ENCODE assay signal across 7 cellular contexts in the genomic region with DNA sequence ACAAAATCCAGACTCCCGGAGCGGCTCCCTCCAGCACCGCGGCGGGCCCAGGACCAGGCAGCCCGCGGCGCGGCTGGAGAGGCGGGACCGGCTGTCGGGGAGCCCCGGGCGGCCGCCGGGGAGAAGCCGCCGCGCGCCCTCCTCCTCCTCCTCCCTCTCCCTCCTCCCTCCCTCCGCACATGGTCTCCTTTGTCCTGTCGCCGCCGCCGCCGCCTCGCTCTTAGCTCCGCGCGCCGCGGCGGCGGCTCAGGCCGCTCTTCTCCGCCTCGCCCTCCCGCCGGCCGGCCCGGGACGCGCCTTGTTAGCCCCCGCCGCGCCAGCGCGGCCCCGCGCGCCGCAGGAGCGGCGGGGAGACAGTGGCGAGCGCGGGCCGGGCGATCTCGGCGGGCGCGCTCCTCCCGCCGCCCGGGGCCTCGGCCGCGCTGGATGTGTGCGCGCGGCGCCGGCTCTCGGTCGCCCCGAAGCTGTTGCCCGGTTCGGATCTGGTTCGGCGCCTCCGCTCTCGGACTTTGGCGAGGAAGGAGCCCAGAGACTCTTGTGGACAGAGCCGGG.
DNase-seq lines count a peak whose midpoint lies in the region; ATAC-seq and TF ChIP-seq lines count a peak whose summit lies in the region.

No MANE protein-coding gene starts in this region.

- no peak for TF ChIP-seq CTCF in GM12865 (IDR thresholded peaks at IDR 0.05; ENCODE audit: insufficient read depth, low read depth, low read length, missing control alignments)

- peaks cover 0 to 5% of the 10 kb centered on the region in 2 donors for H3K36me3 Mint-ChIP-seq in activated naive CD4-positive, alpha-beta T cell treated with anti-CD3 and anti-CD28 coated beads, Interleukin-2, amount 50 U/mL, for 72 hours

- intact Hi-C loops in left ventricle myocardium superior (cut with micrococcal nuclease), result no loop called here

- H3K9me3 Mint-ChIP-seq in activated naive CD4-positive, alpha-beta T cell treated with anti-CD3 and anti-CD28 coated beads, Interleukin-2, amount 50 U/mL, for 72 hours, result no peaks in the 10 kb centered on the region

- ATAC-seq in GM21529 (IDR thresholded peaks at IDR 0.05; ENCODE audit: unreplicated experiment) (peak; percentile 44), left ventricle myocardium superior (peak; percentile 48)
- ATAC-seq in activated naive CD4-positive, alpha-beta T cell treated with anti-CD3 and anti-CD28 coated beads, Interleukin-2, amount 50 U/mL, for 72 hours, result peak; percentile 46 to 65

- H3K27ac Mint-ChIP-seq in activated naive CD4-positive, alpha-beta T cell treated with anti-CD3 and anti-CD28 coated beads, Interleukin-2, amount 50 U/mL, for 72 hours, result no peak overlapping the region

- H3K4me3 ChIP-seq in GM12865 (ENCODE audit: low read depth, low read length), result peak overlapping the region; percentile 99

- DNase-seq in GM12865 (ENCODE audit: low read depth) (peak; percentile 69), LHCN-M2 (ENCODE audit: low read depth) (peak; percentile 49), left ventricle myocardium superior (peak; percentile 61), pons (ENCODE audit: low spot score) (peak; percentile 29), ecto neural progenitor cell (ENCODE audit: low spot score) (no peak)
- DNase-seq in activated naive CD4-positive, alpha-beta T cell treated with anti-CD3 and anti-CD28 coated beads, Interleukin-2, amount 50 U/mL, for 72 hours (ENCODE audit: low spot score in 2 of 2), result no peak

Comparison
In these comparisons a context has a peak if more than half of its experiments do, and no peak if none do; other contexts are left out.
1. DNase-seq: peak in GM12865 (single experiment), LHCN-M2 (single experiment), left ventricle myocardium superior (single experiment) and pons (single experiment); none in activated naive CD4-positive, alpha-beta T cell treated with anti-CD3 and anti-CD28 coated beads, Interleukin-2, amount 50 U/mL, for 72 hours (0 of 2) and ecto neural progenitor cell (single experiment).
2. Peak in every context shown above with its lines, with median percentiles within 50 percentile points of each other: ATAC-seq.